8 cellular contexts compared by ENCODE assay signal in genomic region chr19:18044825-18045304, GRCh38. TPM values are rescaled to one million over a fixed set of nuclear protein-coding genes. Genes with fewer than 3 reads are reported as not detected.
DNase-seq lines count a peak whose midpoint lies in the region; ATAC-seq lines count a peak whose summit lies in the region.

No MANE protein-coding gene starts in this region.

- peaks cover 24% of the 10 kb centered on the region for H3K4me1 ChIP-seq in effector memory CD4-positive, alpha-beta T cell (ENCODE audit: control insufficient read depth, insufficient read depth, low read length, poor library complexity, severe bottlenecking)

- peak overlapping the region; percentile 73 for H3K27ac ChIP-seq in effector memory CD4-positive, alpha-beta T cell (ENCODE audit: insufficient read depth, low read length, poor library complexity, severe bottlenecking)

- H3K4me3 ChIP-seq in effector memory CD4-positive, alpha-beta T cell (ENCODE audit: insufficient read depth, low read depth, low read length, poor library complexity, severe bottlenecking): peak overlapping the region; percentile 50

- DNase-seq in NCI-H146 (lab: John Stamatoyannopoulos, UW): peak; percentile 26
- DNase-seq in NCI-H146 treated with DMSO at 0.1 percent for 48 hours (lab: John Stamatoyannopoulos, UW; ENCODE audit: unreplicated experiment): no peak
- DNase-seq in NCI-H2196 (lab: John Stamatoyannopoulos, UW; ENCODE audit: unreplicated experiment): peak; percentile 72
- DNase-seq in activated CD4-positive, alpha-beta T cell treated with anti-CD3 and anti-CD28 coated beads, Interleukin-2, amount 50 U/mL, for 24 hours (ENCODE audit: low read depth in 1 of 2, low spot score in 1 of 2): peak; percentile 74 to 85
- peak; percentile 66 to 69 (median 69) for DNase-seq in effector memory CD4-positive, alpha-beta T cell
- peak; percentile 89 for DNase-seq in mucosa of gallbladder (ENCODE audit: low spot score)
- peak; percentile 70 to 78 for DNase-seq in stimulated activated CD8-positive, alpha-beta memory T cell treated with anti-CD3 and anti-CD28 coated beads, Interleukin-4, amount 100 ng/mL, for 4 hours (ENCODE audit: low read depth in 2 of 2, low spot score in 1 of 2)

- no peaks in the 10 kb centered on the region for H3K9me3 ChIP-seq in effector memory CD4-positive, alpha-beta T cell (ENCODE audit: control insufficient read depth, low read length)

- no peaks in the 10 kb centered on the region for H3K27me3 ChIP-seq in effector memory CD4-positive, alpha-beta T cell (replicated peaks; ENCODE audit: control insufficient read depth, insufficient read depth, low read length, poor library complexity, severe bottlenecking)

- H3K36me3 ChIP-seq in effector memory CD4-positive, alpha-beta T cell (ENCODE audit: control insufficient read depth, insufficient read depth, low read length): no peaks in the 10 kb centered on the region

- peak; percentile 92 for ATAC-seq in HG02885 (IDR thresholded peaks at IDR 0.05; ENCODE audit: poor library complexity, unreplicated experiment)

RNA-seq across cellular contexts. Expression of gene ARRDC2, which starts 36.9 kb away (rescaled TPM):
- 53.9 TPM for total RNA-seq in mucosa of gallbladder

RNA-seq across cellular contexts. Expression of gene IL12RB1, which starts 41.9 kb away (rescaled TPM):
- 3.1 TPM for total RNA-seq in mucosa of gallbladder

RNA-seq across cellular contexts. Expression of gene MAST3, which starts 52.7 kb away (rescaled TPM):
- total RNA-seq in mucosa of gallbladder: 24.5 TPM
